Comparison of ENCODE assay signal across 8 cellular contexts in genomic region chr2:193231634-193232033, GRCh38.
"Had no signal": no experiment of that assay in that cellular context is flagged by ENCODE, and none has a peak within 500 bp of the region (broad histone marks: within the 10 kb centered on the region; RNA-seq: fewer than 3 reads in every experiment).

No MANE protein-coding gene starts in this region.

- H3K4me1 Mint-ChIP-seq: H9 had no signal

- H3K4me3 Mint-ChIP-seq: H9, IgD-negative memory B cell had no signal

- H3K9ac ChIP-seq: GM23248 had no signal

- H2AFZ ChIP-seq: GM23248 had no signal

- ATAC-seq: HepG2 had no signal

- DNase-seq: GM23248, GOT3, H9, HCEC 1CT, KBM-7 had no signal

- H3K4me3 ChIP-seq: GM23248 had no signal

- H3K27ac Mint-ChIP-seq: H9 had no signal

- H3K36me3 Mint-ChIP-seq: IgD-negative memory B cell had no signal

- H3K9me3 Mint-ChIP-seq: H9, IgD-negative memory B cell had no signal

- H3K27ac ChIP-seq: GM23248, HL-60 had no signal
